In the genomic region with DNA sequence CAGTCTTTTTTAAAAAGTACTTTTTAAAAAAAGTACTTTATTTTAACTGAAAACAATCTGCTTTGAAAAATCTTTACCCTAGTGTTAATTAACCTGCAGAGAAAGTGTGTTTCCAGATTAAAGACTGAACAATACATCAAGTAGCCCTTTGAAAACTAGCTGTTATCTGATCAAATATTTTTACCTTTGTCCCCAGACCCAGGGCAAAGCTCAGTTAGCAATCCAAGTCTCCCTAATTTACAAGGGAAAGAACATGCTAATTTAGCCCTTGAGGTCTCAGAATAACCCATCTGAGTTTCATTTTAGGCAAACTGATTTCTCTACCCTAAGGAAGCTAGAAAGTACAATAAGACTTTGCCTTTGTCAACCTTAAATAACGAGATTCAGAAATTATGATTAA, we compare ENCODE assay signal across 15 cellular contexts.
DNase-seq lines count a peak whose midpoint lies in the region; ATAC-seq, FAIRE-seq and TF ChIP-seq lines count a peak whose summit lies in the region.
"Had no signal": no experiment of that assay in that cellular context is flagged by ENCODE, and none has a peak within 500 bp of the region (broad histone marks: within the 10 kb centered on the region; RNA-seq: fewer than 3 reads in every experiment).

No MANE protein-coding gene starts in this region.

- H3K4me3 ChIP-seq in HAP-1, result no peak overlapping the region
- no peak overlapping the region for H3K4me3 ChIP-seq in parathyroid adenoma (ENCODE audit: low read depth, low read length)
- no peak overlapping the region for H3K4me3 ChIP-seq in aorta (ENCODE audit: low read length in 2 of 2)
- H3K4me3 ChIP-seq: K562 had no signal

- ATAC-seq in left lobe of liver, result peak; percentile 51
- ATAC-seq in aorta (ENCODE audit: low FRiP score), result no peak
- ATAC-seq: K562 had no signal

- H3K27ac ChIP-seq in VCaP (peak overlapping the region; percentile 63), parathyroid adenoma (no peak overlapping the region), aorta (ENCODE audit: low read depth in 1 of 2, low read length in 2 of 2) (no peak overlapping the region)

- peak overlapping the region; percentile 21 for H3K4me2 ChIP-seq in parathyroid adenoma (ENCODE audit: low read length)

- 74 to 78% methylated on average over 1 of the region's 1 CpG for WGBS in aorta, 2 donors

- TF ChIP-seq CTCF in VCaP (conservative IDR thresholded peaks at IDR 0.05) (no peak), parathyroid adenoma (IDR thresholded peaks at IDR 0.05) (no peak)

- no peaks in the 10 kb centered on the region for H3K36me3 ChIP-seq in HAP-1 (replicated peaks)
- no peaks in the 10 kb centered on the region for H3K36me3 ChIP-seq in parathyroid adenoma (ENCODE audit: control insufficient read depth, insufficient read depth, low read length)
- no peaks in the 10 kb centered on the region for H3K36me3 ChIP-seq in aorta (ENCODE audit: control insufficient read depth in 1 of 2, insufficient read depth in 2 of 2, low read length in 1 of 2)

- H3K79me2 ChIP-seq in parathyroid adenoma, result peaks cover 63% of the 10 kb centered on the region

- H2AFZ ChIP-seq in parathyroid adenoma, result no peak overlapping the region

- H3K27me3 ChIP-seq in HAP-1 (ENCODE audit: low read depth) (no peaks in the 10 kb centered on the region), parathyroid adenoma (ENCODE audit: control insufficient read depth, insufficient read depth, low read length) (no peaks in the 10 kb centered on the region), aorta (ENCODE audit: control insufficient read depth in 1 of 2, insufficient read depth in 2 of 2, low read length in 1 of 2) (no peaks in the 10 kb centered on the region)

- intact Hi-C loops in aorta (cut with DNase I), result no loop called here

- H3K9me3 ChIP-seq in HAP-1 (no peaks in the 10 kb centered on the region), parathyroid adenoma (ENCODE audit: control insufficient read depth, low read length) (no peaks in the 10 kb centered on the region), aorta (ENCODE audit: control insufficient read depth, low read length) (no peaks in the 10 kb centered on the region)

- H3K9ac ChIP-seq in parathyroid adenoma, result no peak overlapping the region

- in situ Hi-C loops in HAP-1 (cut with MboI; ENCODE audit: low sequenced_read_pairs), result no loop called here

- no peak for FAIRE-seq in H54 (lab: Jason Lieb, UNC)
- FAIRE-seq: D721Med, GM12891, K562 had no signal

- no peak for TF ChIP-seq POLR2A in H54 (IDR thresholded peaks at IDR 0.05; ENCODE audit: low read depth, low read length)

- H3K4me1 ChIP-seq in HAP-1 (peaks cover 21% of the 10 kb centered on the region), parathyroid adenoma (peaks cover 18% of the 10 kb centered on the region), aorta (ENCODE audit: control insufficient read depth in 1 of 2, insufficient read depth in 2 of 2, low read length in 2 of 2) (peaks cover 0 to 2% of the 10 kb centered on the region in 2 donors)

- peak; percentile 24 to 80 for DNase-seq in HAP-1 (ENCODE audit: low spot score in 2 of 2)
- no peak for DNase-seq in left lobe of liver (ENCODE audit: low spot score)
- DNase-seq in H54 (ENCODE audit: insufficient read length, low spot score), result no peak
- DNase-seq in activated CD4-positive, CD25-positive, alpha-beta regulatory T cell treated with anti-CD3 and anti-CD28 coated beads, Interleukin-2, amount 50 U/mL, for 72 hours, result no peak
- no peak for DNase-seq in aorta
- no peak for DNase-seq in SK-N-DZ (ENCODE audit: low spot score)
- DNase-seq: CD4-positive, alpha-beta T cell; DMS79 treated with DMSO at 0.1 percent for 48 hours; GOT3; NCI-H1436 treated with DMSO at 0.1 percent for 48 hours had no signal

Comparison
In these comparisons a context has a peak if more than half of its experiments do, and no peak if none do; other contexts are left out.
1. DNase-seq: peak in HAP-1 (2 of 2); none in left lobe of liver (single experiment), H54 (single experiment), activated CD4-positive, CD25-positive, alpha-beta regulatory T cell treated with anti-CD3 and anti-CD28 coated beads, Interleukin-2, amount 50 U/mL, for 72 hours (single experiment), aorta (0 of 2) and SK-N-DZ (single experiment).